12 cellular contexts compared by ENCODE assay signal in the genomic region with DNA sequence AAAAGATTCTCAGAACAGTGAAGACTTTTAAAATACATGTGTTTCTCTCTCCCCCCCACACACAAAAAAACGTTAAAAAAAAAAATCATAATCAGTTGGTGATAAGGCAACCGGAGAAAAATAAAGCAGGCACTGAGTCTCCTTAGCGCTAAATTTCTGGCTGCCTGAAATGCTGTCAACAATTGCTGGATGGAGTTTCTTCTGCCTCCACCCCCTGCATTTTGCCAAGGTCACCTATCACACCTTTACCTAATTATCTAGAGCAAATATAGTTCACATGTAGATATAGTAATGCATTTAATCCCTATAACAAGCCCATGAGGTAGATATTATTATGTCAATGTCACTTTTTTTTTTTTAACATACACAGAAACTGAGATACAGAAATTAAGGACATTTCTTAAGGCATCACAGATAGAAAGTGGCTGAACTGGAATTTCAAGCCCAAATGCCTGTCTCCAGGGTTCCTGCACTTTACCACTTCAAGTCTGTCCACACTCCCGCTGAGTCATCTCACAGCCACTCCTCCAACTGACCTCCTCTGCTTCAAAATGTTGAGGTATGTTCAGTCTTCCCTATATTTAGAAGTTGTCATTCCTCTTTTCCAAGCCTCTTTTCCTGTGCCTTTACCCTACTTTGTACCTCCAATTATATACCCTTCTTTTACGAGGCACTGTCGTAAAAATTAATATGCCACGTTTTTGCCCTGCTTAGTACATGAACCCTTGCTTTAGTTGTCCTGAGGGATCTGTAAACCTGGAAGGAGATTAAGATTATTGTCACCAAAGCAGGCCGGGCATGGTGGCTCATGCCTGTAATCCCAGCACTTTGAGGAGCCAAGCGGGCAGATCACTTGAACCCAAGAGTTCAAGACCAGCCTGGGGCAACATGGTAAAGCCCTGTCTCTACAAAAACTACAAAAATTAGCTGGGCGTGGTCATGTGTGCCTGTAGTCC.
A peak's percentile ranks its signal among the peaks of the same experiment; 100 is the strongest.
DNase-seq lines count a peak whose midpoint lies in the region; ATAC-seq and TF ChIP-seq lines count a peak whose summit lies in the region.
"Had no signal": no experiment of that assay in that cellular context is flagged by ENCODE, and none has a peak within 500 bp of the region (broad histone marks: within the 10 kb centered on the region; RNA-seq: fewer than 3 reads in every experiment).

No MANE protein-coding gene starts in this region.

- no peak overlapping the region for H3K4me3 ChIP-seq in kidney epithelial cell (ENCODE audit: low read depth, low read length)

- ATAC-seq in HG03135 (IDR thresholded peaks at IDR 0.05; ENCODE audit: unreplicated experiment) (no peak), GM18498 (IDR thresholded peaks at IDR 0.05; ENCODE audit: unreplicated experiment) (no peak)

- no peaks in the 10 kb centered on the region for H3K36me3 Mint-ChIP-seq in activated naive CD4-positive, alpha-beta T cell treated with anti-CD3 and anti-CD28 coated beads, Interleukin-2, amount 50 U/mL, for 24 hours

- H3K27me3 Mint-ChIP-seq in activated naive CD4-positive, alpha-beta T cell treated with anti-CD3 and anti-CD28 coated beads, Interleukin-2, amount 50 U/mL, for 24 hours: no peaks in the 10 kb centered on the region

- no peak for TF ChIP-seq CTCF in kidney epithelial cell (IDR thresholded peaks at IDR 0.05; ENCODE audit: insufficient read depth, low read length, poor library complexity, severe bottlenecking)

- H3K4me1 Mint-ChIP-seq in activated naive CD4-positive, alpha-beta T cell treated with anti-CD3 and anti-CD28 coated beads, Interleukin-2, amount 50 U/mL, for 24 hours: peaks cover 51% of the 10 kb centered on the region

- DNase-seq in activated naive CD4-positive, alpha-beta T cell treated with anti-CD3 and anti-CD28 coated beads, Interleukin-2, amount 50 U/mL, for 16 hours: no peak
- DNase-seq in astrocyte of the hippocampus (ENCODE audit: low read depth, low spot score): peak; percentile 14
- peak; percentile 48 for DNase-seq in kidney epithelial cell (ENCODE audit: low read depth)
- peak; percentile 67 for DNase-seq in ureter (ENCODE audit: low spot score)
- no peak for DNase-seq in stimulated activated CD4-positive, alpha-beta T cell treated with anti-CD3 and anti-CD28 coated beads, Interleukin-1b, Interleukin-23, amount 100 ng/mL, for 48 hours
- DNase-seq: MM.1S; right cardiac atrium; stimulated activated CD8-positive, alpha-beta memory T cell treated with anti-CD3 and anti-CD28 coated beads, Interleukin-4, amount 100 ng/mL, for 48 hours; T1000 had no signal

- no peaks in the 10 kb centered on the region for H3K36me3 ChIP-seq in kidney epithelial cell (ENCODE audit: control insufficient read depth, insufficient read depth, low read length)

- H3K9me3 Mint-ChIP-seq in activated naive CD4-positive, alpha-beta T cell treated with anti-CD3 and anti-CD28 coated beads, Interleukin-2, amount 50 U/mL, for 24 hours: no peaks in the 10 kb centered on the region

- H3K4me3 Mint-ChIP-seq in activated naive CD4-positive, alpha-beta T cell treated with anti-CD3 and anti-CD28 coated beads, Interleukin-2, amount 50 U/mL, for 24 hours: no peak overlapping the region

- peaks cover 2% of the 10 kb centered on the region for H3K27me3 ChIP-seq in kidney epithelial cell (ENCODE audit: control insufficient read depth, insufficient read depth, low read length)

- peak overlapping the region; percentile 1 for H3K27ac Mint-ChIP-seq in activated naive CD4-positive, alpha-beta T cell treated with anti-CD3 and anti-CD28 coated beads, Interleukin-2, amount 50 U/mL, for 24 hours

Comparison
In these comparisons a context has a peak if more than half of its experiments do, and no peak if none do; other contexts are left out.
1. DNase-seq: peak in astrocyte of the hippocampus (single experiment), kidney epithelial cell (single experiment) and ureter (single experiment); none in activated naive CD4-positive, alpha-beta T cell treated with anti-CD3 and anti-CD28 coated beads, Interleukin-2, amount 50 U/mL, for 16 hours (single experiment) and stimulated activated CD4-positive, alpha-beta T cell treated with anti-CD3 and anti-CD28 coated beads, Interleukin-1b, Interleukin-23, amount 100 ng/mL, for 48 hours (single experiment).